Comparison of ENCODE assay signal across 29 cellular contexts in genomic region chr14:95339301-95339865, GRCh38. TPM values are rescaled to one million over a fixed set of nuclear protein-coding genes. Genes with fewer than 3 reads are reported as not detected.
A peak's percentile ranks its signal among the peaks of the same experiment; 100 is the strongest.
DNase-seq lines count a peak whose midpoint lies in the region; ATAC-seq, FAIRE-seq and TF ChIP-seq lines count a peak whose summit lies in the region.
"Had no signal": no experiment of that assay in that cellular context is flagged by ENCODE, and none has a peak within 500 bp of the region (broad histone marks: within the 10 kb centered on the region; RNA-seq: fewer than 3 reads in every experiment).

No MANE protein-coding gene starts in this region.

- peak overlapping the region; percentile 65 to 67; a peak in 5 of 6 replicates for H3K27ac ChIP-seq in A549
- no peak overlapping the region for H3K27ac ChIP-seq in mammary epithelial cell (ENCODE audit: insufficient read depth, low read depth, low read length)
- no peak overlapping the region for H3K27ac ChIP-seq in keratinocyte (ENCODE audit: control insufficient read depth, insufficient read depth, low read length)
- H3K27ac ChIP-seq: GM23248, KMS-11, lower lobe of right lung, right atrium auricular region, spleen, thyroid gland had no signal

- H3K9ac ChIP-seq in mammary epithelial cell (ENCODE audit: insufficient read depth, low read length), result no peak overlapping the region
- no peak overlapping the region for H3K9ac ChIP-seq in keratinocyte (ENCODE audit: control insufficient read depth, extremely low read depth, insufficient read depth, low read length)
- peak overlapping the region; percentile 33 for H3K9ac ChIP-seq in mucosa of stomach (ENCODE audit: low read length)
- H3K9ac ChIP-seq: GM23248, KMS-11 had no signal

- FAIRE-seq in A549 (lab: Jason Lieb, UNC), result no peak
- no peak for FAIRE-seq in keratinocyte (lab: Jason Lieb, UNC)
- FAIRE-seq: kidney had no signal

- H3K4me2 ChIP-seq in A549 (peak overlapping the region; percentile 71), mammary epithelial cell (ENCODE audit: insufficient read depth, low read depth, low read length) (no peak overlapping the region), keratinocyte (ENCODE audit: control insufficient read depth, extremely low read depth, insufficient read depth, low read depth, low read length) (no peak overlapping the region)
- H3K4me2 ChIP-seq: KMS-11 had no signal

- CTCF ChIA-PET in A549 (lab: Yijun Ruan, JAX) (interaction anchor here (0.7 to 0.9 kb wide), 2 partner anchors 16 kb away, joined by 3 to 5 read pairs; no protein-coding TSS in a partner anchor), mammary epithelial cell (lab: Charles Lee; ENCODE audit: low non-redundant PET) (no interaction called here)

- no peaks in the 10 kb centered on the region for H3K9me3 ChIP-seq in A549
- H3K9me3 ChIP-seq in mammary epithelial cell (replicated peaks; ENCODE audit: insufficient read depth, low read length), result no peaks in the 10 kb centered on the region
- H3K9me3 ChIP-seq in keratinocyte (ENCODE audit: control insufficient read depth, low read depth, low read length), result peaks cover 2% of the 10 kb centered on the region
- no peaks in the 10 kb centered on the region for H3K9me3 ChIP-seq in mucosa of stomach (ENCODE audit: control insufficient read depth, low read length)
- H3K9me3 ChIP-seq: lower lobe of right lung, right atrium auricular region, thyroid gland had no signal

- dilution Hi-C loops in mammary epithelial cell (cut with HindIII; ENCODE audit: low sequenced_read_pairs), result no loop called here
- dilution Hi-C loops in keratinocyte (cut with MboI; ENCODE audit: extremely low pct_ligation_motif_present, low sequenced_read_pairs), result no loop called here

- ATAC-seq in A549, result peak in 1 of 2 experiments; percentile 32; a peak in 1 of 6 replicates
- no peak for ATAC-seq in GM18861 (IDR thresholded peaks at IDR 0.05; ENCODE audit: unreplicated experiment)
- ATAC-seq: effector memory CD8-positive, alpha-beta T cell; stimulated activated naive CD8-positive, alpha-beta T cell treated with anti-CD3 and anti-CD28 coated beads, Interleukin-15, amount 100 ng/mL, for 72 hours had no signal

- POLR2A ChIA-PET in A549 (lab: Yijun Ruan, JAX), result no interaction called here

- no peak for TF ChIP-seq CTCF in A549 (IDR thresholded peaks at IDR 0.05)
- TF ChIP-seq CTCF in mammary epithelial cell (conservative IDR thresholded peaks at IDR 0.05 in 1 of 2, IDR thresholded peaks at IDR 0.05 in 1 of 2; ENCODE audit: extremely low read depth in 1 of 2, insufficient read depth in 1 of 2, low read depth in 1 of 2, low read length in 2 of 2), result no peak
- TF ChIP-seq CTCF in keratinocyte (optimal IDR thresholded peaks at IDR 0.05 in 1 of 3, IDR thresholded peaks at IDR 0.05 in 1 of 3, conservative IDR thresholded peaks at IDR 0.05 in 1 of 3; ENCODE audit: extremely low read depth in 1 of 3, insufficient read depth in 2 of 3, low read length in 3 of 3), result no peak

- H3K4me1 ChIP-seq in A549 (peaks cover 18% of the 10 kb centered on the region), mammary epithelial cell (ENCODE audit: insufficient read depth, low read length) (peaks cover 16% of the 10 kb centered on the region), keratinocyte (ENCODE audit: control insufficient read depth, extremely low read depth, insufficient read depth, low read length) (peaks cover 4% of the 10 kb centered on the region), mucosa of stomach (ENCODE audit: control insufficient read depth, insufficient read depth, low read length) (peaks cover 29% of the 10 kb centered on the region)
- H3K4me1 ChIP-seq: lower lobe of right lung, right atrium auricular region, spleen had no signal

- BruUV-seq in mammary epithelial cell (replicated peaks; lab: Mats Ljungman, UMichigan), result no TSS peak

- DNase-seq in A549 (ENCODE audit: low read depth in 1 of 2, low spot score in 1 of 2) (no peak), mammary epithelial cell (no peak), keratinocyte (ENCODE audit: low read depth, low spot score) (no peak), NCI-H2081 (lab: John Stamatoyannopoulos, UW) (no peak), anterior cingulate cortex (lab: John Stamatoyannopoulos, UW) (no peak), hepatic stellate cell (ENCODE audit: low spot score) (no peak)
- DNase-seq: activated CD4-positive, alpha-beta memory T cell treated with anti-CD3 and anti-CD28 coated beads, Interleukin-2, amount 10 ng/mL, durations not matched to agents 7 days and 5 days; activated CD8-positive, alpha-beta memory T cell treated with anti-CD3 and anti-CD28 coated beads, Interleukin-2, amount 50 U/mL, for 4 hours; activated naive CD4-positive, alpha-beta T cell treated with anti-CD3 and anti-CD28 coated beads, Interleukin-2, amount 50 U/mL, for 16 hours; AML-193; CD4-positive, alpha-beta T cell; effector memory CD8-positive, alpha-beta T cell; glutamatergic neuron; GM23248; kidney; lower lobe of right lung; NCI-H1417 treated with DMSO at 0.1 percent for 48 hours; NCI-H2029 treated with DMSO at 0.1 percent for 48 hours; NCI-H2227 treated with DMSO at 0.1 percent for 48 hours; NCI-H69; SHP77; spleen; stimulated activated CD4-positive, alpha-beta T cell treated with anti-CD3 and anti-CD28 coated beads, Interleukin-2, amount 100 ng/mL, for 24 hours; stimulated activated naive CD8-positive, alpha-beta T cell treated with anti-CD3 and anti-CD28 coated beads, Interleukin-15, amount 100 ng/mL, for 72 hours; thyroid gland had no signal

- TF ChIP-seq POLR2A in A549 (IDR thresholded peaks at IDR 0.05; ENCODE audit: low read length), result no peak

- intact Hi-C loops in mammary epithelial cell (cut with micrococcal nuclease), result no loop called here

- H3K9me1 ChIP-seq in keratinocyte (ENCODE audit: control insufficient read depth, extremely low read depth, insufficient read depth, low read length), result no peaks in the 10 kb centered on the region

- H3K4me3 ChIP-seq in A549 (no peak overlapping the region; the same call in 2 of the 3 replicates), mammary epithelial cell (replicated peaks in 1 of 3; ENCODE audit: insufficient read depth in 1 of 3, low read depth in 2 of 3, low read length in 3 of 3) (no peak overlapping the region), keratinocyte (ENCODE audit: control insufficient read depth in 2 of 3, extremely low read depth in 1 of 3, insufficient read depth in 2 of 3, low read depth in 1 of 3, low read length in 3 of 3) (no peak overlapping the region), mucosa of stomach (ENCODE audit: low read length) (no peak overlapping the region)
- H3K4me3 ChIP-seq: GM23248, lower lobe of right lung, right atrium auricular region, spleen, thyroid gland had no signal

- in situ Hi-C loops in mammary epithelial cell (cut with MboI; ENCODE audit: low sequenced_read_pairs in 2 of 2), result no loop called here

- no peak for TF ChIP-seq RAD21 in A549 (conservative IDR thresholded peaks at IDR 0.05 in 1 of 2, IDR thresholded peaks at IDR 0.05 in 1 of 2)

- H3K79me2 ChIP-seq in mammary epithelial cell (ENCODE audit: insufficient read depth, low read length) (no peaks in the 10 kb centered on the region), keratinocyte (ENCODE audit: control insufficient read depth, insufficient read depth, low read length) (no peaks in the 10 kb centered on the region)

- H2AFZ ChIP-seq in mammary epithelial cell (ENCODE audit: low read depth, low read length) (peak overlapping the region; percentile 35), keratinocyte (ENCODE audit: control insufficient read depth, low read length) (peak overlapping the region; percentile 9)
- H2AFZ ChIP-seq: GM23248 had no signal

- H3K36me3 ChIP-seq in mammary epithelial cell (ENCODE audit: insufficient read depth, low read length), result no peaks in the 10 kb centered on the region
- no peaks in the 10 kb centered on the region for H3K36me3 ChIP-seq in keratinocyte (ENCODE audit: control insufficient read depth in 2 of 2, extremely low read depth in 1 of 2, insufficient read depth in 2 of 2, low read length in 2 of 2)
- H3K36me3 ChIP-seq in mucosa of stomach (ENCODE audit: control insufficient read depth, insufficient read depth, low read length), result no peaks in the 10 kb centered on the region
- H3K36me3 ChIP-seq: lower lobe of right lung, right atrium auricular region, spleen, thyroid gland had no signal

- TF ChIP-seq EP300 in A549 (IDR thresholded peaks at IDR 0.05), result no peak

- H4K20me1 ChIP-seq in mammary epithelial cell (ENCODE audit: insufficient read depth, low read length), result no peaks in the 10 kb centered on the region
- no peaks in the 10 kb centered on the region for H4K20me1 ChIP-seq in keratinocyte (ENCODE audit: control insufficient read depth, extremely low read depth, insufficient read depth, low read length)

- WGBS in A549 (ENCODE audit: missing lambda C conversion rate), result 25% methylated on average over 10 of the region's 10 CpGs
- whole genome bisulfite sequencing in mammary epithelial cell (ENCODE audit: low coverage, missing lambda C conversion rate), result 16% methylated on average over 10 of the region's 10 CpGs

- H3K27me3 ChIP-seq in mammary epithelial cell (ENCODE audit: insufficient read depth, low read length) (no peaks in the 10 kb centered on the region), keratinocyte (ENCODE audit: control insufficient read depth, extremely low read depth, insufficient read depth, low read length) (peaks cover 18% of the 10 kb centered on the region), mucosa of stomach (ENCODE audit: control insufficient read depth, insufficient read depth, low read length) (no peaks in the 10 kb centered on the region)
- H3K27me3 ChIP-seq: right atrium auricular region, thyroid gland had no signal

TF ChIP-seq in A549, 52 proteins besides CTCF, POLR2A, EP300 and RAD21 (continues in another document):
- TF ChIP-seq ESRRA (IDR thresholded peaks at IDR 0.05; ENCODE audit: borderline replicate concordance, low read length) (no peak), HOXB5 (CRISPR knock-in tag; IDR thresholded peaks at IDR 0.05) (no peak)

RNA-seq across cellular contexts. Expression of gene CLMN, which starts 19.7 kb away (rescaled TPM):
- polyA plus RNA-seq in A549 (2011; rRNA removed) (10.6 and 11.3 TPM in 2 replicates), A549 (2017; fragmentation: RNase III; extraction: RNeasy Plus Mini Kit Qiagen cat#74134 plus additional on column Dnase treatment) (2.9 to 4.3 TPM (median 3.3 TPM) in 3 replicates), mammary epithelial cell (12.0 TPM), keratinocyte (2.9 to 7.0 TPM (median 6.1 TPM) in 3 replicates)
- 1.4 and 1.6 TPM in 2 replicates for polyA plus RNA-seq in A549 (2012; cell fraction: cytosol; rRNA removed)
- 2.0 and 3.1 TPM in 2 replicates for polyA plus RNA-seq in A549 (2012; cell fraction: nucleus; rRNA removed)
- polyA minus RNA-seq in A549 (2011; rRNA and poly(A)+ RNA removed), result 10.9 and 11.9 TPM in 2 replicates
- 10 to 100 TPM; 12.2 to 64.3 TPM for total RNA-seq in mammary epithelial cell
- polyA minus RNA-seq in mammary epithelial cell (45.1 TPM), keratinocyte (3.2 to 16.5 TPM (median 5.1 TPM) in 3 replicates)
- polyA plus RNA-seq in keratinocyte (2011; ENCODE audit: low read depth), result 13.8 TPM
- 6.1 and 9.6 TPM in 2 replicates for polyA plus RNA-seq in keratinocyte (2011; cell fraction: cytosol; rRNA removed)
- polyA plus RNA-seq in keratinocyte (2011; cell fraction: nucleus; rRNA removed), result 8.1 and 9.1 TPM in 2 replicates
- polyA plus RNA-seq in keratinocyte (2012; ENCODE audit: low replicate concordance), result 4.1 and 8.5 TPM in 2 replicates
- polyA minus RNA-seq in keratinocyte (2011; cell fraction: cytosol; rRNA and poly(A)+ RNA removed), result 5.6 TPM
- 5.5 and 13.3 TPM in 2 replicates for polyA minus RNA-seq in keratinocyte (2011; cell fraction: nucleus; rRNA and poly(A)+ RNA removed)

Comparison
In these comparisons a context has a peak if more than half of its experiments do, and no peak if none do; other contexts are left out.
1. H3K27ac ChIP-seq: peak in A549 (2 of 2); none in mammary epithelial cell (single experiment) and keratinocyte (single experiment).